20 cellular contexts compared by ENCODE assay signal in genomic region chr22:28094831-28095230, GRCh38.
"Had no signal": no experiment of that assay in that cellular context is flagged by ENCODE, and none has a peak within 500 bp of the region (broad histone marks: within the 10 kb centered on the region; RNA-seq: fewer than 3 reads in every experiment).

No MANE protein-coding gene starts in this region.

- H3K4me1 Mint-ChIP-seq: memory B cell; natural killer cell; stimulated activated naive B cell treated with anti-CD40 and anti-IgM and Interleukin-4, amounts not matched to agents 10 μg/mL and 1 μg/mL and 100 μg/mL, for 72 hours; stimulated activated naive CD8-positive, alpha-beta T cell treated with anti-CD3 and anti-CD28 coated beads, Interleukin-15, amount 100 ng/mL, for 72 hours had no signal

- H3K27ac ChIP-seq: foreskin keratinocyte, left ventricle myocardium inferior, lower lobe of right lung, neutrophil, psoas muscle, right atrium auricular region, sigmoid colon, skin epidermis, thoracic aorta, transverse colon had no signal

- H3K9me3 ChIP-seq: left ventricle myocardium inferior, lower lobe of right lung, neutrophil, psoas muscle, right atrium auricular region, sigmoid colon, thoracic aorta, transverse colon had no signal

- H3K4me1 ChIP-seq: foreskin keratinocyte, left ventricle myocardium inferior, lower lobe of right lung, psoas muscle, right atrium auricular region, sigmoid colon, transverse colon had no signal

- H3K36me3 ChIP-seq: neutrophil, transverse colon had no signal

- H3K27me3 ChIP-seq: foreskin keratinocyte, neutrophil, right atrium auricular region, sigmoid colon, transverse colon had no signal

- H3K4me3 ChIP-seq: left ventricle myocardium inferior, lower lobe of right lung, psoas muscle, right atrium auricular region, sigmoid colon, skin epidermis, thoracic aorta, transverse colon had no signal

- ATAC-seq: foreskin keratinocyte; left cardiac atrium; lower lobe of right lung; natural killer cell; psoas muscle; stimulated activated naive B cell treated with anti-CD40 and anti-IgM and Interleukin-4, amounts not matched to agents 10 μg/mL and 1 μg/mL and 100 μg/mL, for 72 hours; stimulated activated naive CD8-positive, alpha-beta T cell treated with anti-CD3 and anti-CD28 coated beads, Interleukin-15, amount 100 ng/mL, for 72 hours had no signal

- H3K27me3 Mint-ChIP-seq: memory B cell; stimulated activated naive B cell treated with anti-CD40 and anti-IgM and Interleukin-4, amounts not matched to agents 10 μg/mL and 1 μg/mL and 100 μg/mL, for 72 hours; stimulated activated naive CD8-positive, alpha-beta T cell treated with anti-CD3 and anti-CD28 coated beads, Interleukin-15, amount 100 ng/mL, for 72 hours had no signal

- H3K36me3 Mint-ChIP-seq: memory B cell; natural killer cell; stimulated activated naive B cell treated with anti-CD40 and anti-IgM and Interleukin-4, amounts not matched to agents 10 μg/mL and 1 μg/mL and 100 μg/mL, for 72 hours had no signal

- H3K4me3 Mint-ChIP-seq: memory B cell; mesothelial cell of epicardium; natural killer cell; stimulated activated naive B cell treated with anti-CD40 and anti-IgM and Interleukin-4, amounts not matched to agents 10 μg/mL and 1 μg/mL and 100 μg/mL, for 72 hours; stimulated activated naive CD8-positive, alpha-beta T cell treated with anti-CD3 and anti-CD28 coated beads, Interleukin-15, amount 100 ng/mL, for 72 hours had no signal

- H3K9me3 Mint-ChIP-seq: memory B cell; mesothelial cell of epicardium; natural killer cell; stimulated activated naive B cell treated with anti-CD40 and anti-IgM and Interleukin-4, amounts not matched to agents 10 μg/mL and 1 μg/mL and 100 μg/mL, for 72 hours; stimulated activated naive CD8-positive, alpha-beta T cell treated with anti-CD3 and anti-CD28 coated beads, Interleukin-15, amount 100 ng/mL, for 72 hours had no signal

- H3K27ac Mint-ChIP-seq: memory B cell; mesothelial cell of epicardium; natural killer cell; stimulated activated naive B cell treated with anti-CD40 and anti-IgM and Interleukin-4, amounts not matched to agents 10 μg/mL and 1 μg/mL and 100 μg/mL, for 72 hours; stimulated activated naive CD8-positive, alpha-beta T cell treated with anti-CD3 and anti-CD28 coated beads, Interleukin-15, amount 100 ng/mL, for 72 hours had no signal

- DNase-seq: dermis blood vessel endothelial cell; foreskin keratinocyte; kidney; left cardiac atrium; left ventricle myocardium inferior; lower lobe of right lung; natural killer cell; psoas muscle; sigmoid colon; stimulated activated CD4-positive, alpha-beta T cell treated with anti-CD3 and anti-CD28 coated beads, Interleukin-2, amount 100 ng/mL, for 24 hours; stimulated activated CD4-positive, alpha-beta T cell treated with anti-CD3 and anti-CD28 coated beads, Interleukin-4, amount 100 ng/mL, for 4 hours; stimulated activated naive B cell treated with anti-CD40 and anti-IgM and Interleukin-4, amounts not matched to agents 10 μg/mL and 1 μg/mL and 100 μg/mL, for 72 hours; stimulated activated naive CD8-positive, alpha-beta T cell treated with anti-CD3 and anti-CD28 coated beads, Interleukin-15, amount 100 ng/mL, for 72 hours; transverse colon had no signal
